ENCODE assay signal across 9 cellular contexts in genomic region chr2:162185833-162186232, GRCh38. TPM values are rescaled to one million over a fixed set of nuclear protein-coding genes. Genes with fewer than 3 reads are reported as not detected.
"Had no signal": no experiment of that assay in that cellular context is flagged by ENCODE, and none has a peak within 500 bp of the region (broad histone marks: within the 10 kb centered on the region; RNA-seq: fewer than 3 reads in every experiment).

No MANE protein-coding gene starts in this region.

- H3K27ac Mint-ChIP-seq: GM23338, H9, HFFc6 had no signal

- H3K4me1 Mint-ChIP-seq: H9 had no signal

- H3K4me3 Mint-ChIP-seq: GM23338, H9, HFFc6 had no signal

- H3K9me3 Mint-ChIP-seq: GM23338, H9, HFFc6 had no signal

- DNase-seq: GM23248, GOT3, H7, H9, HCEC 1CT, HFFc6 had no signal

- ATAC-seq: GM23338, HCT116 had no signal

RNA-seq across cellular contexts. Expression of gene GCG, which starts 33.8 kb away (rescaled TPM):
- polyA plus RNA-seq: GM23248, GM23338, H1 had no signal

RNA-seq across cellular contexts. Expression of gene FAP, which starts 57.4 kb away (rescaled TPM):
- polyA plus RNA-seq: GM23338, H1 had no signal
